Comparison of ENCODE assay signal across 1 cellular context in genomic region chr2:27370816-27371620, GRCh38.
TF ChIP-seq lines count a peak whose summit lies in the region.

No MANE protein-coding gene starts in this region.

TF ChIP-seq in SK-N-SH, 30 proteins besides CTCF, POLR2A, EP300 and RAD21 (continued from another document):
- TF ChIP-seq PBX3 (IDR thresholded peaks at IDR 0.05) = no peak
- peak; percentile 29; the same call in 1 of the 2 replicates for TF ChIP-seq GABPA (IDR thresholded peaks at IDR 0.05; ENCODE audit: low read depth)
- peak; percentile 91 for TF ChIP-seq MXI1 (IDR thresholded peaks at IDR 0.05; ENCODE audit: low read depth, low read length)
- no peak for TF ChIP-seq ZBTB33 (IDR thresholded peaks at IDR 0.05; ENCODE audit: borderline replicate concordance, low read depth)
- no peak for TF ChIP-seq FOSL2 (IDR thresholded peaks at IDR 0.05; ENCODE audit: borderline replicate concordance, low read depth)
- TF ChIP-seq NRF1 (IDR thresholded peaks at IDR 0.05; ENCODE audit: low read depth, low read length) = no peak
- no peak for TF ChIP-seq REST (IDR thresholded peaks at IDR 0.05; ENCODE audit: low read depth, low read length)
